In the genomic region with DNA sequence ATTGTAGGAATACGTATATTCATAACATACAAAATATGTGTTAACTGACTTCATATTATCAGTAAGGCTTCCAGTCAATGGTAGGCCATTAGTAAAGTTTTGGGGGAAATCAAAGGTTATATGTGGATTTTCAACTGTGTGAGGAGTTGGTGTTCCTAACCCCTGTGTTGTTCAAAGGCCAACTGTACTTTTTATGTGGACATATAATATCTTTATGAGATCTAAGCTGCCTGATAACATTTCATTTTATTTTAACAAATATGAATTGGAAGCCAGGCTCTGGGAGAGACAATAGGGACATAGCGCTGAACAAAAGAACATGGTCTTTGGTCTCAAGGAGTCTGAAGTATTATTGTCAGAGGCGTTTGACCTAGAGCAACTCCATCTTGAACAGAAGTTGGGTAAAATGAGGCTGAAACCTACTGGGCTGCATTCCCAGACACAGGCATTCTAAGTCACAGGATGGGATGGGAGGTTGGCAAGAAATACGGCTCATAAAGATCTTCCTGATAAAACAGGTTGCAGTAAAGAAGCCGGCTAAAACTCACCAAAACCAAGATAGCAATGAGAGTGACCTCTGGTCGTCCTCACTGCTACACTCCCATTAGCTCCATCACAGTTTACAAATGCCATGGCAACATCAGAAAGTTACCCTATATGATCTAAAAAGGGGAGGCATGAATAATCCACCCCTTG, we compare ENCODE assay signal across 20 cellular contexts.
DNase-seq lines count a peak whose midpoint lies in the region; ATAC-seq, FAIRE-seq and TF ChIP-seq lines count a peak whose summit lies in the region.
"Had no signal": no experiment of that assay in that cellular context is flagged by ENCODE, and none has a peak within 500 bp of the region (broad histone marks: within the 10 kb centered on the region; RNA-seq: fewer than 3 reads in every experiment).

No MANE protein-coding gene starts in this region.

- WGBS in endodermal cell (ENCODE audit: insufficient coverage in 1 of 2, insufficient read length in 1 of 2), 2 experiments: 93 to 94% methylated on average over 5 of the region's 6 CpGs

- no peaks in the 10 kb centered on the region for H3K36me3 Mint-ChIP-seq in endodermal cell (ENCODE audit: low read depth)
- H3K36me3 Mint-ChIP-seq: CD4-positive, CD25-positive, alpha-beta regulatory T cell; CD8-positive, alpha-beta memory T cell had no signal

- no peaks in the 10 kb centered on the region for H3K27me3 ChIP-seq in endodermal cell (ENCODE audit: control insufficient read depth, insufficient read depth, low read length, poor library complexity, severe bottlenecking)
- H3K27me3 ChIP-seq: BLaER1 treated with 17β-estradiol and CSF1 and Interleukin-3, amounts not matched to agents 10 nM and 100 nM had no signal

- no peak overlapping the region for H3K4me3 Mint-ChIP-seq in endodermal cell
- H3K4me3 Mint-ChIP-seq: B cell; CD4-positive, CD25-positive, alpha-beta regulatory T cell; CD8-positive, alpha-beta memory T cell; IgD-negative memory B cell had no signal

- no peaks in the 10 kb centered on the region for H3K27me3 Mint-ChIP-seq in endodermal cell (ENCODE audit: insufficient read depth)
- H3K27me3 Mint-ChIP-seq: CD4-positive, CD25-positive, alpha-beta regulatory T cell had no signal

- DNase-seq in LNCaP clone FGC (ENCODE audit: low read depth): peak; percentile 76
- DNase-seq in RPMI7951 (ENCODE audit: low read depth): peak; percentile 33
- DNase-seq in mucosa of descending colon: peak in 1 of 3 donors; percentile 57
- no peak for DNase-seq in endodermal cell
- no peak for DNase-seq in MV-4-11 (lab: John Stamatoyannopoulos, UW)
- DNase-seq in D721Med (ENCODE audit: insufficient read length, low spot score): no peak
- DNase-seq: Caco-2; CD4-positive, CD25-positive, alpha-beta regulatory T cell; CD8-positive, alpha-beta memory T cell; DMS153; DMS79 treated with DMSO at 0.1 percent for 48 hours; GF-D8; GOT3; H7; HFFc6 had no signal

- TF ChIP-seq CTCF in LNCaP clone FGC (IDR thresholded peaks at IDR 0.05; ENCODE audit: control insufficient read depth, extremely low read depth, insufficient read depth) (no peak), mucosa of descending colon (IDR thresholded peaks at IDR 0.05) (no peak), endodermal cell (conservative IDR thresholded peaks at IDR 0.05) (no peak), D721Med (IDR thresholded peaks at IDR 0.05; ENCODE audit: insufficient read depth, missing control alignments) (no peak)

- H3K9me3 ChIP-seq in mucosa of descending colon (no peaks in the 10 kb centered on the region), endodermal cell (ENCODE audit: control insufficient read depth, low read length) (no peaks in the 10 kb centered on the region)
- H3K9me3 ChIP-seq: Caco-2 had no signal

- no peaks in the 10 kb centered on the region for H3K9me3 Mint-ChIP-seq in endodermal cell
- H3K9me3 Mint-ChIP-seq: HFFc6 had no signal

- H3K4me1 ChIP-seq in mucosa of descending colon (ENCODE audit: low read depth) (no peaks in the 10 kb centered on the region), endodermal cell (ENCODE audit: control insufficient read depth, insufficient read depth, low read length) (peaks cover 3% of the 10 kb centered on the region)
- H3K4me1 ChIP-seq: Caco-2 had no signal

- no peak overlapping the region for H3K9ac ChIP-seq in endodermal cell (ENCODE audit: extremely low read depth, low read length, poor library complexity, severe bottlenecking)
- H3K9ac ChIP-seq: BLaER1 treated with 17β-estradiol and CSF1 and Interleukin-3, amounts not matched to agents 10 nM and 100 nM had no signal

- FAIRE-seq in D721Med (lab: Jason Lieb, UNC): no peak
- FAIRE-seq: HepG2 had no signal

- H3K27ac ChIP-seq in endodermal cell (ENCODE audit: low read depth, low read length): no peak overlapping the region
- H3K27ac ChIP-seq: BLaER1 treated with 17β-estradiol and CSF1 and Interleukin-3, amounts not matched to agents 10 nM and 100 nM had no signal

- intact Hi-C loops in mucosa of descending colon (cut with DNase I, micrococcal nuclease): no loop called here

- H3K27ac Mint-ChIP-seq in endodermal cell: no peak overlapping the region
- H3K27ac Mint-ChIP-seq: B cell; CD4-positive, CD25-positive, alpha-beta regulatory T cell; CD8-positive, alpha-beta memory T cell; HFFc6; IgD-negative memory B cell had no signal

- H3K36me3 ChIP-seq in mucosa of descending colon (ENCODE audit: low read depth): no peaks in the 10 kb centered on the region
- H3K36me3 ChIP-seq in endodermal cell (ENCODE audit: control insufficient read depth, insufficient read depth, low read length): no peaks in the 10 kb centered on the region
- H3K36me3 ChIP-seq: BLaER1 treated with 17β-estradiol and CSF1 and Interleukin-3, amounts not matched to agents 10 nM and 100 nM had no signal

- ATAC-seq in mucosa of descending colon: peak; percentile 74
- ATAC-seq: HCT116, HepG2 had no signal

- H3K4me3 ChIP-seq in LNCaP clone FGC (ENCODE audit: low read depth, low read length) (no peak overlapping the region), mucosa of descending colon (no peak overlapping the region), endodermal cell (ENCODE audit: low read length) (no peak overlapping the region)
- H3K4me3 ChIP-seq: BLaER1 treated with 17β-estradiol and CSF1 and Interleukin-3, amounts not matched to agents 10 nM and 100 nM had no signal

- H3K4me1 Mint-ChIP-seq in endodermal cell: peaks cover 12% of the 10 kb centered on the region
- H3K4me1 Mint-ChIP-seq: B cell; CD4-positive, CD25-positive, alpha-beta regulatory T cell; CD8-positive, alpha-beta memory T cell; IgD-negative memory B cell had no signal

Comparison
In these comparisons a context has a peak if more than half of its experiments do, and no peak if none do; other contexts are left out.
1. DNase-seq: peak in LNCaP clone FGC (single experiment) and RPMI7951 (single experiment); none in endodermal cell (single experiment), MV-4-11 (single experiment) and D721Med (single experiment).